ENCODE assay signal across 12 cellular contexts in the genomic region with DNA sequence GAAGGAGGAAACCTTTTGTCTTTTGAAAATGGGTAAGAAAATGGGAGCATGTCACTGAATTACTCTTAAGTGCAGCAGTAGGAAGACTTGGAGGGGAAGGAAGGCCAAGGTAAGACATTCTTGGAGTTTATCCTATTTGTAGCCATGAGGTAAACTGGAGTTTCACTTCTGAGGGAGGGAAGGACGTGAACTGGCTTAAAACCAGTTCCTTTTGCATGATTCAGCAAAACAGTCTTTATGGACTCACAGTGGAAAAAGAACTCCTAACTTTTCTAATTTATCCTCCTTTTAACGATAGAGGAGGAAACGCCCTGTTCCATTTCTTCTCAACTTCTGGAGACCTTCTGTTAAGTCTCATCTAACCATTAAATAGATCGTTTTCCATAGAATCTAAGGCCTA. TPM values are rescaled to one million over a fixed set of nuclear protein-coding genes. Genes with fewer than 3 reads are reported as not detected.
A peak's percentile ranks its signal among the peaks of the same experiment; 100 is the strongest.
DNase-seq lines count a peak whose midpoint lies in the region; ATAC-seq lines count a peak whose summit lies in the region.
"Had no signal": no experiment of that assay in that cellular context is flagged by ENCODE, and none has a peak within 500 bp of the region (broad histone marks: within the 10 kb centered on the region; RNA-seq: fewer than 3 reads in every experiment).

No MANE protein-coding gene starts in this region.

- no peaks in the 10 kb centered on the region for H3K9me3 ChIP-seq in adipocyte (ENCODE audit: control insufficient read depth, low read length)
- H3K9me3 ChIP-seq: Peyer's patch, upper lobe of left lung had no signal

- H3K27me3 ChIP-seq in adipocyte (replicated peaks; ENCODE audit: control insufficient read depth, insufficient read depth, low read length), result no peaks in the 10 kb centered on the region
- H3K27me3 ChIP-seq: Peyer's patch, upper lobe of left lung had no signal

- peak overlapping the region; percentile 97 for H3K4me3 ChIP-seq in adipocyte (ENCODE audit: low read length)
- H3K4me3 ChIP-seq: Peyer's patch had no signal

- peaks cover 52% of the 10 kb centered on the region for H3K4me1 Mint-ChIP-seq in activated T-cell treated with anti-CD3 and anti-CD28 coated beads, Interleukin-2, amount 50 U/mL, for 72 hours (ENCODE audit: low read depth)
- H3K4me1 Mint-ChIP-seq in stimulated activated effector memory CD8-positive, alpha-beta T cell treated with anti-CD3 and anti-CD28 coated beads, Interleukin-12 subunit alpha, Interleukin-12 subunit beta, amount 100 ng/mL, for 72 hours, result peaks cover 57% of the 10 kb centered on the region

- peaks cover 54% of the 10 kb centered on the region for H3K4me1 ChIP-seq in adipocyte (ENCODE audit: control insufficient read depth, insufficient read depth, low read length)

- no peaks in the 10 kb centered on the region for H3K9me3 Mint-ChIP-seq in activated T-cell treated with anti-CD3 and anti-CD28 coated beads, Interleukin-2, amount 50 U/mL, for 72 hours
- no peaks in the 10 kb centered on the region for H3K9me3 Mint-ChIP-seq in stimulated activated effector memory CD8-positive, alpha-beta T cell treated with anti-CD3 and anti-CD28 coated beads, Interleukin-12 subunit alpha, Interleukin-12 subunit beta, amount 100 ng/mL, for 72 hours

- H3K4me3 Mint-ChIP-seq in activated T-cell treated with anti-CD3 and anti-CD28 coated beads, Interleukin-2, amount 50 U/mL, for 72 hours, result peak overlapping the region; percentile 50 to 92
- peak overlapping the region; percentile 73 for H3K4me3 Mint-ChIP-seq in stimulated activated effector memory CD8-positive, alpha-beta T cell treated with anti-CD3 and anti-CD28 coated beads, Interleukin-12 subunit alpha, Interleukin-12 subunit beta, amount 100 ng/mL, for 72 hours

- H3K36me3 ChIP-seq in adipocyte (ENCODE audit: control insufficient read depth, insufficient read depth, low read length, severe bottlenecking), result peaks cover 52% of the 10 kb centered on the region

- no peak for ATAC-seq in activated T-cell treated with anti-CD3 and anti-CD28 coated beads, Interleukin-2, amount 50 U/mL, for 72 hours (replicated peaks in 1 of 2)
- no peak for ATAC-seq in stimulated activated effector memory CD8-positive, alpha-beta T cell treated with anti-CD3 and anti-CD28 coated beads, Interleukin-12 subunit alpha, Interleukin-12 subunit beta, amount 100 ng/mL, for 72 hours

- H3K9ac ChIP-seq in adipocyte (ENCODE audit: low read length), result peak overlapping the region; percentile 98

- H3K36me3 Mint-ChIP-seq in activated T-cell treated with anti-CD3 and anti-CD28 coated beads, Interleukin-2, amount 50 U/mL, for 72 hours (ENCODE audit: insufficient read depth in 2 of 2), result peaks cover 11 to 25% of the 10 kb centered on the region in 2 donors
- peaks cover 50% of the 10 kb centered on the region for H3K36me3 Mint-ChIP-seq in stimulated activated effector memory CD8-positive, alpha-beta T cell treated with anti-CD3 and anti-CD28 coated beads, Interleukin-12 subunit alpha, Interleukin-12 subunit beta, amount 100 ng/mL, for 72 hours

- no peak for DNase-seq in activated T-cell treated with anti-CD3 and anti-CD28 coated beads, Interleukin-2, amount 50 U/mL, for 72 hours
- no peak for DNase-seq in activated T-cell treated with anti-CD3 and anti-CD28 coated beads for 4 hours
- peak; percentile 7 for DNase-seq in adipocyte (ENCODE audit: low read depth)
- DNase-seq in glomerular visceral epithelial cell (ENCODE audit: extremely low spot score), result peak; percentile 6
- DNase-seq in stimulated activated effector memory CD8-positive, alpha-beta T cell treated with anti-CD3 and anti-CD28 coated beads, Interleukin-12 subunit alpha, Interleukin-12 subunit beta, amount 100 ng/mL, for 72 hours (ENCODE audit: low spot score in 2 of 2), result no peak
- DNase-seq in superior temporal gyrus (ENCODE audit: extremely low spot score), result no peak
- DNase-seq in activated CD4-positive, alpha-beta T cell treated with anti-CD3 and anti-CD28 coated beads, Interleukin-2, amount 50 U/mL, for 4 hours, result no peak
- no peak for DNase-seq in SIG-M5 (lab: John Stamatoyannopoulos, UW)
- DNase-seq: AML-193, hippocampal formation, Peyer's patch, upper lobe of left lung had no signal

- H3K27me3 Mint-ChIP-seq in activated T-cell treated with anti-CD3 and anti-CD28 coated beads, Interleukin-2, amount 50 U/mL, for 72 hours (ENCODE audit: low read depth), result no peaks in the 10 kb centered on the region

- H3K27ac Mint-ChIP-seq in activated T-cell treated with anti-CD3 and anti-CD28 coated beads, Interleukin-2, amount 50 U/mL, for 72 hours, result peak overlapping the region; percentile 90
- no peak overlapping the region for H3K27ac Mint-ChIP-seq in stimulated activated effector memory CD8-positive, alpha-beta T cell treated with anti-CD3 and anti-CD28 coated beads, Interleukin-12 subunit alpha, Interleukin-12 subunit beta, amount 100 ng/mL, for 72 hours

RNA-seq across cellular contexts. Expression of gene PRDX6, which starts 2.5 kb away (rescaled TPM):
- 100 to 1,000 TPM; 136 to 147 TPM for total RNA-seq in activated T-cell treated with anti-CD3 and anti-CD28 coated beads, Interleukin-2, amount 50 U/mL, for 72 hours

Comparison
In these comparisons a context has a peak if more than half of its experiments do, and no peak if none do; other contexts are left out.
1. DNase-seq: peak in adipocyte (single experiment) and glomerular visceral epithelial cell (single experiment); none in activated T-cell treated with anti-CD3 and anti-CD28 coated beads, Interleukin-2, amount 50 U/mL, for 72 hours (0 of 2), activated T-cell treated with anti-CD3 and anti-CD28 coated beads for 4 hours (single experiment), stimulated activated effector memory CD8-positive, alpha-beta T cell treated with anti-CD3 and anti-CD28 coated beads, Interleukin-12 subunit alpha, Interleukin-12 subunit beta, amount 100 ng/mL, for 72 hours (0 of 2), superior temporal gyrus (single experiment), activated CD4-positive, alpha-beta T cell treated with anti-CD3 and anti-CD28 coated beads, Interleukin-2, amount 50 U/mL, for 4 hours (0 of 2) and SIG-M5 (single experiment).